ENCODE assay signal across 1 cellular context in the genomic region with DNA sequence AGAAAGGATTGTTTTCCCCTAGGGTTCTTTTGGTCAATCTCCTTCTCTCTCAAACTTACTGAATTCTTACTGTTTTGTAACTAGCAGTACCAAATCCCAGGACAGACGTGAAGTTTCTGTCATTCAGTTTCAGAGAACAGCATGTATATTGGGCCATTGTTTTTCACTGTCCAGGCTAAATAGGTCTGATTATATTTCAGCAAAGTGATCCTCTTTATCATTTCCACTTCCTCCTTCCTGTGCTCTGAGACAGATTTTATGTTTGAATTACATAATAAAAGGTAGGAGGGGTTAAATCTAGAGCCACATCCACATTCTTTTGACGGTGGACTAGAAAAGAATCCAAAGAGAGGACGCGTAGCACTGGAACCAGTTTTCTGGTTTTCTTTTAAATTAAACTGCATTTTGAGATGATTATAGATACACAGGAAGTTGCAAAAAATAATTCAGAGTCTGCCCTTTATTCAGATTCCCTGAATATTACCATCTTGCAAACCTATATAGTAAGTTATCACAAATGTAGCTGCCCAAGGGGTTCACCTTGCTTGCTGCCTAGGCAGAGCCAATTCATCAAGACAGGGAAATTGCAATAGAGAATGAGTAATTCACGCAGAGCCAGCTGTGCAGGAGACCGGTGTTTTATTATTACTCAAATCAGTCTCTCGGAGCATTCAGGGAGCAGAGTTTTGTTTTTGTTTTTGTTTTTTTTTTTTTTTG.
TF ChIP-seq lines count a peak whose summit lies in the region.

No MANE protein-coding gene starts in this region.

TF ChIP-seq in A549, 52 proteins besides CTCF, POLR2A, EP300 and RAD21 (continued from another document):
- TF ChIP-seq HMGXB4 (CRISPR knock-in tag; IDR thresholded peaks at IDR 0.05; ENCODE audit: borderline replicate concordance), result no peak
- TF ChIP-seq HOXA7 (CRISPR knock-in tag; IDR thresholded peaks at IDR 0.05), result no peak
- no peak for TF ChIP-seq FOSL2 (IDR thresholded peaks at IDR 0.05)
- TF ChIP-seq FOSL2 (CRISPR knock-in tag; IDR thresholded peaks at IDR 0.05), result no peak
- no peak for TF ChIP-seq NPAS2 (CRISPR knock-in tag; IDR thresholded peaks at IDR 0.05; ENCODE audit: borderline replicate concordance)
- TF ChIP-seq HOXB5 (CRISPR knock-in tag; IDR thresholded peaks at IDR 0.05), result no peak
- TF ChIP-seq MYC (IDR thresholded peaks at IDR 0.05; ENCODE audit: borderline replicate concordance, low read length), result no peak
- TF ChIP-seq CBX2 (IDR thresholded peaks at IDR 0.05; ENCODE audit: borderline replicate concordance, low read depth), result no peak
- TF ChIP-seq NFE2L2 (conservative IDR thresholded peaks at IDR 0.05; ENCODE audit: low read length), result no peak
- no peak for TF ChIP-seq KDM5A (IDR thresholded peaks at IDR 0.05)
- TF ChIP-seq BCL3 (IDR thresholded peaks at IDR 0.05), result no peak
- TF ChIP-seq CEBPB (IDR thresholded peaks at IDR 0.05), result no peak
- TF ChIP-seq TP53 (CRISPR knock-in tag; IDR thresholded peaks at IDR 0.05), result no peak
- TF ChIP-seq CHD2 (IDR thresholded peaks at IDR 0.05; ENCODE audit: low read length, partially characterized antibody), result no peak
- TF ChIP-seq HEYL (CRISPR knock-in tag; IDR thresholded peaks at IDR 0.05), result no peak
